Comparison of ENCODE assay signal across 22 cellular contexts in the genomic region with DNA sequence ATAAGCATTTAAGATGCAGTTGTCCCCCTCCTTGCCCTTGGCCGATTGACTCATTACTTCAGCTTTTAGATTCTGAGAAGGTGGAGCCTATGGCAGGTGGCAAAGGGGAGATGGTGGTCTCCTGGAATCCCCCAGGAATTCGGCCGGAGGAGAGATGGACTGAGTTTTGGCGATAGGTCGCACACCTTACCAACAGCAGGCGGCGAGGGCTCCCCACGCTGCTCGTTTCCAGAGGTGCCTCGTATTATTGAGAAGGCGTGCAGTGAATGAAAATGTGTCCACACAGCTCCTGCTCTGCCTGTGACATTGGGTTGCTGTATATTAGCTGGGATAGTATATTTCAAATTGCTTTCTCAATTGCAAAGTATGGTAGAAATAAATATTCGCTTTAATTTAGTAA.
"Had no signal": no experiment of that assay in that cellular context is flagged by ENCODE, and none has a peak within 500 bp of the region (broad histone marks: within the 10 kb centered on the region; RNA-seq: fewer than 3 reads in every experiment).

No MANE protein-coding gene starts in this region.

- ATAC-seq: natural killer cell treated with Interleukin-12 subunit alpha and Interleukin-12 subunit beta and Interleukin-15 and Interleukin-18, amount 100 ng/mL, for 72 hours; right lobe of liver; stimulated activated naive B cell treated with anti-CD40 and anti-IgM and Interleukin-4, amounts not matched to agents 10 μg/mL and 1 μg/mL and 100 μg/mL, for 72 hours; upper lobe of right lung had no signal

- H3K27me3 Mint-ChIP-seq: naive B cell; natural killer cell treated with Interleukin-12 subunit alpha and Interleukin-12 subunit beta and Interleukin-15 and Interleukin-18, amount 100 ng/mL, for 72 hours; progenitor cell of endocrine pancreas; stimulated activated naive B cell treated with anti-CD40 and anti-IgM and Interleukin-4, amounts not matched to agents 10 μg/mL and 1 μg/mL and 100 μg/mL, for 72 hours; stimulated activated naive CD8-positive, alpha-beta T cell treated with anti-CD3 and anti-CD28 coated beads, Interleukin-15, Interleukin-2, amounts not matched to agents 100 ng/mL and 50 ng/mL, for 24 hours had no signal

- DNase-seq: hypothalamus; islet precursor cell; left ventricle myocardium inferior; mesendoderm; naive B cell; ovary; right lobe of liver; stimulated activated CD4-positive, alpha-beta T cell treated with anti-CD3 and anti-CD28 coated beads, Interleukin-2, amount 100 ng/mL, for 24 hours; stimulated activated CD4-positive, alpha-beta T cell treated with anti-CD3 and anti-CD28 coated beads, Interleukin-4, amount 100 ng/mL, for 1 hour; stimulated activated naive B cell treated with anti-CD40 and anti-IgM and Interleukin-4, amounts not matched to agents 10 μg/mL and 1 μg/mL and 100 μg/mL, for 72 hours; tibial artery; trophoblast cell; upper lobe of right lung had no signal

- H3K36me3 Mint-ChIP-seq: mesothelial cell of epicardium; natural killer cell treated with Interleukin-12 subunit alpha and Interleukin-12 subunit beta and Interleukin-15 and Interleukin-18, amount 100 ng/mL, for 72 hours had no signal

- H3K27ac Mint-ChIP-seq: mesothelial cell of epicardium; natural killer cell treated with Interleukin-12 subunit alpha and Interleukin-12 subunit beta and Interleukin-15 and Interleukin-18, amount 100 ng/mL, for 72 hours; stimulated activated naive B cell treated with anti-CD40 and anti-IgM and Interleukin-4, amounts not matched to agents 10 μg/mL and 1 μg/mL and 100 μg/mL, for 72 hours; stimulated activated naive CD8-positive, alpha-beta T cell treated with anti-CD3 and anti-CD28 coated beads, Interleukin-15, Interleukin-2, amounts not matched to agents 100 ng/mL and 50 ng/mL, for 24 hours had no signal

- H3K4me3 ChIP-seq: left ventricle myocardium inferior, lung, ovary, right atrium auricular region, right lobe of liver, smooth muscle cell, suprapubic skin, thoracic aorta, tibial artery, upper lobe of right lung had no signal

- H3K36me3 ChIP-seq: left ventricle myocardium inferior, ovary, right atrium auricular region, right lobe of liver, suprapubic skin, tibial artery, upper lobe of right lung had no signal

- H3K9me3 ChIP-seq: left ventricle myocardium inferior, ovary, right atrium auricular region, right lobe of liver, suprapubic skin, thoracic aorta, tibial artery, upper lobe of right lung had no signal

- H3K4me1 ChIP-seq: suprapubic skin, upper lobe of right lung had no signal

- H3K9me3 Mint-ChIP-seq: mesothelial cell of epicardium; naive B cell; natural killer cell treated with Interleukin-12 subunit alpha and Interleukin-12 subunit beta and Interleukin-15 and Interleukin-18, amount 100 ng/mL, for 72 hours; stimulated activated naive B cell treated with anti-CD40 and anti-IgM and Interleukin-4, amounts not matched to agents 10 μg/mL and 1 μg/mL and 100 μg/mL, for 72 hours; stimulated activated naive CD8-positive, alpha-beta T cell treated with anti-CD3 and anti-CD28 coated beads, Interleukin-15, Interleukin-2, amounts not matched to agents 100 ng/mL and 50 ng/mL, for 24 hours had no signal

- H3K4me3 Mint-ChIP-seq: mesothelial cell of epicardium; naive B cell; natural killer cell treated with Interleukin-12 subunit alpha and Interleukin-12 subunit beta and Interleukin-15 and Interleukin-18, amount 100 ng/mL, for 72 hours; stimulated activated naive B cell treated with anti-CD40 and anti-IgM and Interleukin-4, amounts not matched to agents 10 μg/mL and 1 μg/mL and 100 μg/mL, for 72 hours; stimulated activated naive CD8-positive, alpha-beta T cell treated with anti-CD3 and anti-CD28 coated beads, Interleukin-15, Interleukin-2, amounts not matched to agents 100 ng/mL and 50 ng/mL, for 24 hours had no signal

- H3K4me2 ChIP-seq: smooth muscle cell had no signal

- H3K27me3 ChIP-seq: ovary, right atrium auricular region, right lobe of liver, suprapubic skin, tibial artery, upper lobe of right lung had no signal

- H3K27ac ChIP-seq: left ventricle myocardium inferior, ovary, right atrium auricular region, right lobe of liver, suprapubic skin, thoracic aorta, tibial artery, upper lobe of right lung had no signal
